Comparison of ENCODE assay signal across 19 cellular contexts in genomic region chr11:1822648-1823375, GRCh38. TPM values are rescaled to one million over a fixed set of nuclear protein-coding genes. Genes with fewer than 3 reads are reported as not detected.
DNase-seq lines count a peak whose midpoint lies in the region; ATAC-seq and TF ChIP-seq lines count a peak whose summit lies in the region.
"Had no signal": no experiment of that assay in that cellular context is flagged by ENCODE, and none has a peak within 500 bp of the region (broad histone marks: within the 10 kb centered on the region; RNA-seq: fewer than 3 reads in every experiment).

No MANE protein-coding gene starts in this region.

- POLR2A ChIA-PET in Panc1 (lab: Charles Lee) = no interaction called here
- POLR2A ChIA-PET in activated CD8-positive, alpha-beta T cell treated with anti-CD3 and anti-CD28 coated beads, Interleukin-2, amount 10 ng/mL, durations not matched to agents 7 days and 5 days (lab: Charles Lee) = no interaction called here

- CTCF ChIA-PET in Panc1 (lab: Charles Lee) = interaction anchor here (0.6 to 1.6 kb wide), 3 partner anchors 10 to 133 kb away, joined by 4 to 12 read pairs (median 8); no protein-coding TSS in a partner anchor
- CTCF ChIA-PET in activated CD8-positive, alpha-beta T cell treated with anti-CD3 and anti-CD28 coated beads, Interleukin-2, amount 10 ng/mL, durations not matched to agents 7 days and 5 days (lab: Charles Lee) = interaction anchor here (0.6 to 1.7 kb wide), 5 partner anchors 9 to 170 kb away, joined by 3 to 6 read pairs (median 3); no protein-coding TSS in a partner anchor

- no peak for TF ChIP-seq CTCF in Panc1 (IDR thresholded peaks at IDR 0.05)

- no peaks in the 10 kb centered on the region for H3K36me3 ChIP-seq in Panc1 (ENCODE audit: control insufficient read depth, insufficient read depth, low read length)

- in situ Hi-C loops in Panc1 (cut with HindIII; ENCODE audit: low pct_unique_long_range_greater_than_20kb, low sequenced_read_pairs) = no loop called here

- peak overlapping the region; percentile 44; the same call in 1 of the 2 replicates for H3K27ac ChIP-seq in Panc1 (ENCODE audit: low read length)
- H3K27ac ChIP-seq: C4-2B had no signal

- H3K4me3 ChIP-seq in Panc1 (ENCODE audit: low read depth in 2 of 2, low read length in 2 of 2) = no peak overlapping the region
- H3K4me3 ChIP-seq: GM23338 had no signal

- no peaks in the 10 kb centered on the region for H3K36me3 Mint-ChIP-seq in activated CD8-positive, alpha-beta T cell treated with anti-CD3 and anti-CD28 coated beads, Interleukin-2, amount 10 ng/mL, durations not matched to agents 7 days and 5 days (ENCODE audit: low read depth)

- intact Hi-C loops in Panc1 (cut with micrococcal nuclease; ENCODE audit: unreplicated experiment) (loop anchor here (10.0 kb wide), 1 partner anchor 278 kb away; no protein-coding TSS in a partner anchor), posterior vena cava (cut with DNase I) (no loop called here)

- no TSS peak for BruUV-seq in Panc1 (replicated peaks; lab: Mats Ljungman, UMichigan)

- H3K27me3 ChIP-seq in Panc1 (ENCODE audit: control insufficient read depth, insufficient read depth, low read length) = no peaks in the 10 kb centered on the region

- peaks cover 2% of the 10 kb centered on the region for H3K27me3 Mint-ChIP-seq in activated CD8-positive, alpha-beta T cell treated with anti-CD3 and anti-CD28 coated beads, Interleukin-2, amount 10 ng/mL, durations not matched to agents 7 days and 5 days (ENCODE audit: low read depth)
- H3K27me3 Mint-ChIP-seq: CD4-positive, alpha-beta T cell had no signal

- no peak overlapping the region for H3K4me3 Mint-ChIP-seq in activated CD8-positive, alpha-beta T cell treated with anti-CD3 and anti-CD28 coated beads, Interleukin-2, amount 10 ng/mL, durations not matched to agents 7 days and 5 days
- H3K4me3 Mint-ChIP-seq: CD4-positive, alpha-beta T cell; GM23338 had no signal

- no peak for ATAC-seq in Panc1
- ATAC-seq in GM19035 (IDR thresholded peaks at IDR 0.05; ENCODE audit: unreplicated experiment) = no peak
- no peak for ATAC-seq in activated CD8-positive, alpha-beta T cell treated with anti-CD3 and anti-CD28 coated beads, Interleukin-2, amount 10 ng/mL, durations not matched to agents 7 days and 5 days
- ATAC-seq: GM23338 had no signal

- H3K27ac Mint-ChIP-seq in activated CD8-positive, alpha-beta T cell treated with anti-CD3 and anti-CD28 coated beads, Interleukin-2, amount 10 ng/mL, durations not matched to agents 7 days and 5 days = no peak overlapping the region
- H3K27ac Mint-ChIP-seq: CD4-positive, alpha-beta T cell; GM23338 had no signal

- no peak for DNase-seq in Panc1 (ENCODE audit: low read depth, low spot score)
- DNase-seq in myocyte (ENCODE audit: low read depth) = peak; percentile 93
- DNase-seq in posterior vena cava (ENCODE audit: low spot score) = peak; percentile 62
- DNase-seq in kidney glomerular epithelial cell (lab: John Stamatoyannopoulos, UW) = no peak
- no peak for DNase-seq in NCI-H146 treated with DMSO at 0.1 percent for 48 hours (lab: John Stamatoyannopoulos, UW; ENCODE audit: unreplicated experiment)
- DNase-seq in activated CD8-positive, alpha-beta T cell treated with anti-CD3 and anti-CD28 coated beads, Interleukin-2, amount 10 ng/mL, durations not matched to agents 7 days and 5 days = no peak
- DNase-seq: ACHN; AML-193; CD4-positive, alpha-beta T cell; DMS79; GDM1; HCEC 1CT had no signal

- H3K4me1 ChIP-seq in Panc1 (ENCODE audit: control insufficient read depth, insufficient read depth, low read length) = peaks cover 41% of the 10 kb centered on the region

- H3K9me3 ChIP-seq in Panc1 (ENCODE audit: control insufficient read depth, insufficient read depth, low read depth, low read length) = peaks cover 2% of the 10 kb centered on the region; the same call in 1 of the 2 replicates
- H3K9me3 ChIP-seq: Caco-2 had no signal

- peaks cover 6% of the 10 kb centered on the region for H3K9me3 Mint-ChIP-seq in activated CD8-positive, alpha-beta T cell treated with anti-CD3 and anti-CD28 coated beads, Interleukin-2, amount 10 ng/mL, durations not matched to agents 7 days and 5 days (ENCODE audit: insufficient read depth)
- H3K9me3 Mint-ChIP-seq: CD4-positive, alpha-beta T cell had no signal

- H3K4me1 Mint-ChIP-seq in activated CD8-positive, alpha-beta T cell treated with anti-CD3 and anti-CD28 coated beads, Interleukin-2, amount 10 ng/mL, durations not matched to agents 7 days and 5 days (ENCODE audit: low read depth) = no peaks in the 10 kb centered on the region
- H3K4me1 Mint-ChIP-seq: GM23338 had no signal

RNA-seq across cellular contexts. Expression of gene SYT8, which starts 12.0 kb away (rescaled TPM):
- total RNA-seq in Panc1 (2021; ENCODE audit: unreplicated experiment) (3.5 TPM), myocyte (0.59 and 2.8 TPM in 2 replicates), posterior vena cava (not detected)
- polyA plus RNA-seq in Panc1 (2012; ENCODE audit: insufficient read length) = 1.9 TPM
- 5.5 TPM for polyA plus RNA-seq in myocyte (2012)
- not detected for total RNA-seq in activated CD8-positive, alpha-beta T cell treated with anti-CD3 and anti-CD28 coated beads, Interleukin-2, amount 10 ng/mL, durations not matched to agents 7 days and 5 days
- total RNA-seq: CD4-positive, alpha-beta T cell; Daoy; GM23338; HT1080 had no signal
- polyA plus RNA-seq: BJ, GM23338 had no signal

RNA-seq across cellular contexts. Expression of gene TNNI2, which starts 16.0 kb away (rescaled TPM):
- 0.46 TPM for total RNA-seq in Panc1 (2021; ENCODE audit: unreplicated experiment)
- 0.64 TPM for polyA plus RNA-seq in Panc1 (2012; ENCODE audit: insufficient read length)
- total RNA-seq in myocyte = 429 and 432 TPM in 2 replicates
- 153 TPM for polyA plus RNA-seq in myocyte (2012)
- total RNA-seq in posterior vena cava = 1 to 10 TPM; 1.0 to 1.3 TPM
- total RNA-seq in activated CD8-positive, alpha-beta T cell treated with anti-CD3 and anti-CD28 coated beads, Interleukin-2, amount 10 ng/mL, durations not matched to agents 7 days and 5 days = under 1 TPM in 1 of 2 experiments, not detected in 1; 0.50 TPM
- total RNA-seq: Daoy, GM23338, HT1080 had no signal
- polyA plus RNA-seq: BJ, GM23338 had no signal

RNA-seq across cellular contexts. Expression of gene LSP1, which starts 30.1 kb away (rescaled TPM):
- total RNA-seq in Panc1 (2021; ENCODE audit: unreplicated experiment) (0.90 TPM), myocyte (407 and 468 TPM in 2 replicates), posterior vena cava (100 to 1,000 TPM in 1 of 2 donors, 10 to 100 TPM in 1; 39.1 to 122 TPM)
- polyA plus RNA-seq in Panc1 (2012; ENCODE audit: insufficient read length) = 1.3 TPM
- 192 TPM for polyA plus RNA-seq in myocyte (2012)
- total RNA-seq in activated CD8-positive, alpha-beta T cell treated with anti-CD3 and anti-CD28 coated beads, Interleukin-2, amount 10 ng/mL, durations not matched to agents 7 days and 5 days = 100 to 1,000 TPM; 463 to 477 TPM
- total RNA-seq: Caco-2, GM23338 had no signal
- polyA plus RNA-seq: BJ had no signal

RNA-seq across cellular contexts. Expression of gene CTSD, which starts 59.1 kb away (rescaled TPM):
- 1,813 TPM for total RNA-seq in Panc1 (2021; ENCODE audit: unreplicated experiment)
- 2,493 TPM for polyA plus RNA-seq in Panc1 (2012; ENCODE audit: insufficient read length)
- 557 and 650 TPM in 2 replicates for total RNA-seq in myocyte
- 2,049 TPM for polyA plus RNA-seq in myocyte (2012)
- total RNA-seq in posterior vena cava = 100 to 1,000 TPM; 351 to 519 TPM
- total RNA-seq in activated CD8-positive, alpha-beta T cell treated with anti-CD3 and anti-CD28 coated beads, Interleukin-2, amount 10 ng/mL, durations not matched to agents 7 days and 5 days = 100 to 1,000 TPM; 153 to 172 TPM

Comparison
In these comparisons a context has a peak if more than half of its experiments do, and no peak if none do; other contexts are left out.
1. DNase-seq: peak in myocyte (single experiment) and posterior vena cava (single experiment); none in Panc1 (single experiment), kidney glomerular epithelial cell (single experiment), NCI-H146 treated with DMSO at 0.1 percent for 48 hours (single experiment) and activated CD8-positive, alpha-beta T cell treated with anti-CD3 and anti-CD28 coated beads, Interleukin-2, amount 10 ng/mL, durations not matched to agents 7 days and 5 days (single experiment).
2. RNA of gene TNNI2, which starts 16.0 kb away (total RNA-seq): 429 to 432 TPM in myocyte; 1.0 to 1.3 TPM in posterior vena cava, 0.50 TPM in activated CD8-positive, alpha-beta T cell treated with anti-CD3 and anti-CD28 coated beads, Interleukin-2, amount 10 ng/mL, durations not matched to agents 7 days and 5 days and 0.46 TPM in Panc1 (single experiment); every median in the first group is over 100 times any median in the second.
3. RNA of gene LSP1, which starts 30.1 kb away (total RNA-seq): 463 to 477 TPM in activated CD8-positive, alpha-beta T cell treated with anti-CD3 and anti-CD28 coated beads, Interleukin-2, amount 10 ng/mL, durations not matched to agents 7 days and 5 days, 407 to 468 TPM in myocyte and 39.1 to 122 TPM in posterior vena cava; 0.90 TPM in Panc1 (single experiment); every median in the first group is over 10 times any median in the second.